In the genomic region with DNA sequence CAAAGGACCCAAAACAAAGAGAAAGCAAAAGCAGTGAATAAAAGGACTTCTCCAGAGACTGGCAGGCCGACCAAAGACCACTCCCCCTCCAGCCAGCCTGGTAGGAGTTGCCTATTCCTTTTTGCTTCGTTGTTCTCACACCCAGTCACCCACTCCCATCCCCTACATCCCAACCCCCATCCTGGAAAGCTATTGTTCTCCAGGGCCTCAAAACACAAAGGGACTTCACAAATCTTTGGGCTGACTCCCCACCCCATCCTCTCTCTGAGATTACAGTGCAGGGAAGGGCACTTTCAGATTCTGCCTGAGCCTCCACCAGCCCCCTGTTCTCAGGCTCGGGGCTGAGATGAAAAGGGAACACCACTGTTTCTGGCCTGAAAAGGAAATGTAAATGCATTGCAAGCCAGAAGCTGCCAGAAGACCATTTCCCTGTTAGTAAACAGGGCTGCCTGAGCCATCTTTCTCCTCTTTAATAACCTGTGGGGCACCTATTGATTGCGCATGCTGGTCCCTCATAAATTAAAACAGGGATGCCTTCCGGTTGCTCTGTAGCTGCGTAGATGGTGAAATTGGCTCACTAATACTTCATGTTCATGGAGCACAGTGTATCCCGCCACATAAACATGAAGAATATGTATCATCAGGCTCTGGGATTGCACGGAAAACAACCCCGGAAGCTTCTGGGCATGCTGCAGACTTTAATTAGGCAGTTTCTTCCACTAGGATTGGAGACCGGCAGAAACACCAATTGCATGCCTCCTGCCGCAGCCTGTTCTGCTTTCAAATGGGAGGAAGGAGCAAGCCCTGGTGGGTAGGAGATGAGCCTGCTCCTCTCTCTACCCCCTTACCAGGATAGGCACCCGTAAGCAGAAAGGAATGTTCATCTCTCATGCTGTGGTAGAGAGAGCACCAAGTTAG, we compare ENCODE assay signal across 8 cellular contexts.
DNase-seq lines count a peak whose midpoint lies in the region; ATAC-seq and TF ChIP-seq lines count a peak whose summit lies in the region.

No MANE protein-coding gene starts in this region.

- H3K27ac Mint-ChIP-seq in stimulated activated naive CD8-positive, alpha-beta T cell treated with anti-CD3 and anti-CD28 coated beads, Interleukin-15, Interleukin-2, amounts not matched to agents 100 ng/mL and 50 ng/mL, for 24 hours: peak overlapping the region; percentile 82
- H3K27ac Mint-ChIP-seq in activated B cell treated with CpG ODN at 0.5 μM for 24 hours: peak overlapping the region; percentile 93

- TF ChIP-seq CTCF in activated B cell treated with CpG ODN at 0.5 μM for 24 hours (IDR thresholded peaks at IDR 0.05): no peak

- H3K9me3 ChIP-seq in right cardiac atrium (ENCODE audit: control insufficient read depth, low read length): no peaks in the 10 kb centered on the region

- no peaks in the 10 kb centered on the region for H3K36me3 Mint-ChIP-seq in stimulated activated naive CD8-positive, alpha-beta T cell treated with anti-CD3 and anti-CD28 coated beads, Interleukin-15, Interleukin-2, amounts not matched to agents 100 ng/mL and 50 ng/mL, for 24 hours (ENCODE audit: low read depth)
- peaks cover 2% of the 10 kb centered on the region for H3K36me3 Mint-ChIP-seq in activated B cell treated with CpG ODN at 0.5 μM for 24 hours (ENCODE audit: low read depth)

- no peaks in the 10 kb centered on the region for H3K4me1 ChIP-seq in right cardiac atrium (ENCODE audit: control insufficient read depth, insufficient read depth, low read length)

- no peaks in the 10 kb centered on the region for H3K27me3 ChIP-seq in right cardiac atrium (ENCODE audit: control insufficient read depth, insufficient read depth)

- H3K4me3 ChIP-seq in right cardiac atrium (ENCODE audit: low read length): no peak overlapping the region

- peak overlapping the region; percentile 70 for H3K4me3 Mint-ChIP-seq in stimulated activated naive CD8-positive, alpha-beta T cell treated with anti-CD3 and anti-CD28 coated beads, Interleukin-15, Interleukin-2, amounts not matched to agents 100 ng/mL and 50 ng/mL, for 24 hours
- H3K4me3 Mint-ChIP-seq in activated B cell treated with CpG ODN at 0.5 μM for 24 hours: peak overlapping the region; percentile 79

- no peak for ATAC-seq in stimulated activated naive CD8-positive, alpha-beta T cell treated with anti-CD3 and anti-CD28 coated beads, Interleukin-15, Interleukin-2, amounts not matched to agents 100 U/mL and 50 U/mL, for 24 hours
- ATAC-seq in activated B cell treated with CpG ODN at 0.5 μM for 24 hours (ENCODE audit: low read depth): peak; percentile 13
- peak; percentile 73 to 76 for ATAC-seq in right cardiac atrium
- ATAC-seq in HG03565 (IDR thresholded peaks at IDR 0.05; ENCODE audit: unreplicated experiment): no peak
- ATAC-seq in HG03097 (IDR thresholded peaks at IDR 0.05; ENCODE audit: low FRiP score, unreplicated experiment): no peak

- no peak overlapping the region for H3K27ac ChIP-seq in right cardiac atrium (ENCODE audit: low read length)

- DNase-seq in stimulated activated naive CD8-positive, alpha-beta T cell treated with anti-CD3 and anti-CD28 coated beads, Interleukin-15, Interleukin-2, amounts not matched to agents 100 U/mL and 50 U/mL, for 24 hours: no peak
- DNase-seq in activated B cell treated with CpG ODN at 0.5 μM for 24 hours (no peak), right cardiac atrium (peak in 1 of 3 donors; percentile 50), renal cortical epithelial cell (ENCODE audit: low read depth) (peak; percentile 64), HuH-7 (ENCODE audit: low spot score) (no peak)

- CTCF ChIA-PET in activated B cell treated with CpG ODN at 0.5 μM for 24 hours (lab: Charles Lee): interaction anchor here (0.8 to 1.3 kb wide), 6 partner anchors 45 to 543 kb away, joined by 3 to 4 read pairs (median 4); a partner anchor contains a TSS

- WGBS in right cardiac atrium: 43% methylated on average over 12 of the region's 12 CpGs

- intact Hi-C loops in activated B cell treated with CpG ODN at 0.5 μM for 24 hours (cut with micrococcal nuclease) (loop anchor here (10.0 kb wide), 1 partner anchor 673 kb away; no protein-coding TSS in a partner anchor), right cardiac atrium (cut with DNase I) (no loop called here)

- POLR2A ChIA-PET in activated B cell treated with CpG ODN at 0.5 μM for 24 hours (lab: Charles Lee): interaction anchor here (0.5 to 4.4 kb wide), 13 partner anchors 8 to 130 kb away, joined by 3 to 45 read pairs (median 6); a partner anchor contains a TSS

- H3K27me3 Mint-ChIP-seq in stimulated activated naive CD8-positive, alpha-beta T cell treated with anti-CD3 and anti-CD28 coated beads, Interleukin-15, Interleukin-2, amounts not matched to agents 100 ng/mL and 50 ng/mL, for 24 hours: no peaks in the 10 kb centered on the region
- no peaks in the 10 kb centered on the region for H3K27me3 Mint-ChIP-seq in activated B cell treated with CpG ODN at 0.5 μM for 24 hours

- H3K4me1 Mint-ChIP-seq in stimulated activated naive CD8-positive, alpha-beta T cell treated with anti-CD3 and anti-CD28 coated beads, Interleukin-15, Interleukin-2, amounts not matched to agents 100 ng/mL and 50 ng/mL, for 24 hours (ENCODE audit: low read depth): peaks cover 49% of the 10 kb centered on the region
- H3K4me1 Mint-ChIP-seq in activated B cell treated with CpG ODN at 0.5 μM for 24 hours: peaks cover 57% of the 10 kb centered on the region

- H3K9me3 Mint-ChIP-seq in stimulated activated naive CD8-positive, alpha-beta T cell treated with anti-CD3 and anti-CD28 coated beads, Interleukin-15, Interleukin-2, amounts not matched to agents 100 ng/mL and 50 ng/mL, for 24 hours: no peaks in the 10 kb centered on the region
- H3K9me3 Mint-ChIP-seq in activated B cell treated with CpG ODN at 0.5 μM for 24 hours: no peaks in the 10 kb centered on the region

Comparison
In these comparisons a context has a peak if more than half of its experiments do, and no peak if none do; other contexts are left out.
1. ATAC-seq: peak in activated B cell treated with CpG ODN at 0.5 μM for 24 hours (single experiment) and right cardiac atrium (2 of 2); none in stimulated activated naive CD8-positive, alpha-beta T cell treated with anti-CD3 and anti-CD28 coated beads, Interleukin-15, Interleukin-2, amounts not matched to agents 100 U/mL and 50 U/mL, for 24 hours (single experiment), HG03565 (single experiment) and HG03097 (single experiment).